In genomic region chr2:48715042-48715899, GRCh38 we compare ENCODE assay signal across 13 cellular contexts. TPM values are rescaled to one million over a fixed set of nuclear protein-coding genes. Genes with fewer than 3 reads are reported as not detected.
DNase-seq lines count a peak whose midpoint lies in the region; ATAC-seq, FAIRE-seq and TF ChIP-seq lines count a peak whose summit lies in the region.
"Had no signal": no experiment of that assay in that cellular context is flagged by ENCODE, and none has a peak within 500 bp of the region (broad histone marks: within the 10 kb centered on the region; RNA-seq: fewer than 3 reads in every experiment).

No MANE protein-coding gene starts in this region.

- CTCF ChIA-PET in IMR-90 (lab: Yijun Ruan, JAX): interaction anchor here (0.5 to 1.3 kb wide), 3 partner anchors 134 to 231 kb away, joined by 3 to 4 read pairs (median 4); no protein-coding TSS in a partner anchor

- intact Hi-C loops in IMR-90 (cut with micrococcal nuclease) (loop anchor here (2.0 to 10.0 kb wide), 3 partner anchors 114 to 230 kb away; no protein-coding TSS in a partner anchor), adrenal gland (cut with DNase I) (no loop called here)

- H3K4me3 ChIP-seq in IMR-90 (ENCODE audit: insufficient read depth, low read depth, low read length) (no peak overlapping the region), adrenal gland (no peak overlapping the region), small intestine (ENCODE audit: low read depth in 1 of 2, low read length in 2 of 2) (no peak overlapping the region)

- H3K9me3 ChIP-seq in IMR-90 (ENCODE audit: control insufficient read depth, insufficient read depth, low read length) (no peaks in the 10 kb centered on the region), adrenal gland (replicated peaks in 1 of 3) (no peaks in the 10 kb centered on the region), small intestine (ENCODE audit: control insufficient read depth, low read depth) (no peaks in the 10 kb centered on the region)

- no peak for TF ChIP-seq POLR2A in IMR-90 (IDR thresholded peaks at IDR 0.05; ENCODE audit: low read depth, low read length)
- no peak for TF ChIP-seq POLR2A in adrenal gland (IDR thresholded peaks at IDR 0.05)

- peak overlapping the region; percentile 99 for H2BK20ac ChIP-seq in IMR-90 (ENCODE audit: low read depth, low read length)

- FAIRE-seq in small intestine (lab: Jason Lieb, UNC): no peak
- FAIRE-seq in RCC 7860 (lab: Jason Lieb, UNC): no peak

- H2AK5ac ChIP-seq in IMR-90 (ENCODE audit: low read depth, low read length): peak overlapping the region; percentile 67

- H3K4ac ChIP-seq in IMR-90 (ENCODE audit: low read depth, low read length): peak overlapping the region; percentile 96

- in situ Hi-C loops in IMR-90 (cut with MboI; ENCODE audit: low sequenced_read_pairs): loop anchor here (10.0 kb wide), 1 partner anchor 140 kb away; no protein-coding TSS in a partner anchor

- DNase-seq in IMR-90 (peak; percentile 96), adrenal gland (peak in 6 of 7 donors; percentile 14 to 49 (median 20)), glomerular visceral epithelial cell (ENCODE audit: extremely low spot score) (peak; percentile 1), small intestine (peak; percentile 47), RCC 7860 (ENCODE audit: low spot score) (no peak), NCI-H128 (lab: John Stamatoyannopoulos, UW; ENCODE audit: unreplicated experiment) (no peak)
- no peak for DNase-seq in activated CD4-positive, CD25-positive, alpha-beta regulatory T cell (lab: John Stamatoyannopoulos, UW)
- DNase-seq: activated CD4-positive, alpha-beta T cell treated with anti-CD3 and anti-CD28 coated beads for 36 hours; activated gamma-delta T cell; NCI-H2227 treated with DMSO at 0.1 percent for 48 hours; nucleus accumbens; stimulated activated CD4-positive, alpha-beta T cell treated with anti-CD3 and anti-CD28 coated beads, Interleukin-2, amount 100 ng/mL, for 48 hours had no signal

- H4K91ac ChIP-seq in IMR-90 (ENCODE audit: insufficient read depth, low read depth, low read length): peak overlapping the region; percentile 96

- peak overlapping the region; percentile 99 for H3K14ac ChIP-seq in IMR-90 (replicated peaks; ENCODE audit: low read depth, low read length)

- peak overlapping the region; percentile 100 for H4K5ac ChIP-seq in IMR-90 (ENCODE audit: low read depth, low read length)

- H3K27me3 ChIP-seq in IMR-90 (ENCODE audit: control insufficient read depth, insufficient read depth, low read length) (no peaks in the 10 kb centered on the region), adrenal gland (no peaks in the 10 kb centered on the region), small intestine (ENCODE audit: control insufficient read depth in 2 of 2, insufficient read depth in 2 of 2, low read length in 2 of 2) (no peaks in the 10 kb centered on the region)

- H3K4me1 ChIP-seq in IMR-90 (ENCODE audit: control insufficient read depth, insufficient read depth, low read length) (peaks cover 26% of the 10 kb centered on the region), adrenal gland (replicated peaks in 1 of 2) (no peaks in the 10 kb centered on the region), small intestine (ENCODE audit: control insufficient read depth in 2 of 2, insufficient read depth in 1 of 2, low read depth in 1 of 2, low read length in 1 of 2) (peaks cover 0 to 2% of the 10 kb centered on the region in 2 donors)

- H4K8ac ChIP-seq in IMR-90 (ENCODE audit: low read depth in 2 of 2, low read length in 2 of 2): peak overlapping the region; percentile 77 to 96

- peak overlapping the region; percentile 75 for H3K9ac ChIP-seq in IMR-90 (ENCODE audit: low read depth, low read length)

- TF ChIP-seq CTCF in IMR-90 (conservative IDR thresholded peaks at IDR 0.05; ENCODE audit: low read depth, low read length): no peak
- no peak for TF ChIP-seq CTCF in adrenal gland (IDR thresholded peaks at IDR 0.05)

- H3K56ac ChIP-seq in IMR-90 (ENCODE audit: extremely low read depth, insufficient read depth, low read length): peak overlapping the region; percentile 91

- POLR2A ChIA-PET in IMR-90 (lab: Charles Lee; ENCODE audit: unreplicated experiment): interaction anchor here (1.1 kb wide), 1 partner anchor 138 kb away, joined by 3 read pairs; no protein-coding TSS in a partner anchor

- H3K23ac ChIP-seq in IMR-90 (ENCODE audit: low read depth, low read length): peak overlapping the region; percentile 98

- dilution Hi-C loops in IMR-90 (cut with HindIII; ENCODE audit: low sequenced_read_pairs, unreplicated experiment): no loop called here

- 20% methylated on average over 2 of the region's 7 CpGs; no CpG with 5 or more reads in 1 of the 2 experiments for WGBS in IMR-90 (ENCODE audit: extremely low coverage in 2 of 2, insufficient read length in 1 of 2), 2 experiments
- 71 to 83% (median 72%) methylated on average over 7 of the region's 7 CpGs for WGBS in adrenal gland, 4 donors
- WGBS in small intestine, 3 donors: 32 to 50% (median 38%) methylated on average over 7 of the region's 7 CpGs

- no TSS peak for BruUV-seq in IMR-90 (replicated peaks; lab: Mats Ljungman, UMichigan)

- H4K20me1 ChIP-seq in IMR-90 (ENCODE audit: insufficient read depth, low read length): no peaks in the 10 kb centered on the region

- H3K36me3 ChIP-seq in IMR-90 (ENCODE audit: control insufficient read depth, insufficient read depth, low read length) (no peaks in the 10 kb centered on the region), adrenal gland (replicated peaks in 1 of 2) (no peaks in the 10 kb centered on the region), small intestine (ENCODE audit: control insufficient read depth in 2 of 2, insufficient read depth in 2 of 2, low read length in 2 of 2) (no peaks in the 10 kb centered on the region)

- no peak for TF ChIP-seq RAD21 in IMR-90 (IDR thresholded peaks at IDR 0.05; ENCODE audit: low read length)

- H2BK5ac ChIP-seq in IMR-90 (ENCODE audit: low read depth, low read length, poor library complexity, severe bottlenecking): peak overlapping the region; percentile 97

- H3K18ac ChIP-seq in IMR-90 (ENCODE audit: low read depth, low read length): peak overlapping the region; percentile 100

- H2AK9ac ChIP-seq in IMR-90 (replicated peaks; ENCODE audit: low read depth, low read length, poor library complexity): peak overlapping the region; percentile 21

- peak overlapping the region; percentile 91; the same call in 2 of the 3 replicates for H2BK15ac ChIP-seq in IMR-90 (ENCODE audit: low read depth, low read length)

- peak overlapping the region; percentile 63 for H2AFZ ChIP-seq in IMR-90 (replicated peaks; ENCODE audit: low read length, poor library complexity)

- H3K27ac ChIP-seq in IMR-90 (ENCODE audit: insufficient read depth, low read length) (peak overlapping the region; percentile 94), adrenal gland (no peak overlapping the region), small intestine (ENCODE audit: low read depth in 1 of 2, low read length in 1 of 2) (no peak overlapping the region)

- H3K79me1 ChIP-seq in IMR-90 (ENCODE audit: low read depth in 1 of 2, low read length in 2 of 2): no peaks in the 10 kb centered on the region

- peak; percentile 33 for ATAC-seq in IMR-90 (ENCODE audit: low read depth)
- ATAC-seq: activated CD4-positive, alpha-beta T cell treated with anti-CD3 and anti-CD28 coated beads for 36 hours had no signal

- H2BK120ac ChIP-seq in IMR-90 (ENCODE audit: low read depth, low read length): peak overlapping the region; percentile 99

- peak overlapping the region; percentile 50 for H3K4me2 ChIP-seq in IMR-90 (ENCODE audit: low read depth, low read length)

- H3K9me1 ChIP-seq in IMR-90 (ENCODE audit: insufficient read depth, low read length): peaks cover 17% of the 10 kb centered on the region

TF ChIP-seq in IMR-90, 13 proteins besides CTCF, POLR2A, EP300 and RAD21 (continues in another document):
- TF ChIP-seq CHD1 (IDR thresholded peaks at IDR 0.05; ENCODE audit: low read depth, low read length) (no peak), MXI1 (IDR thresholded peaks at IDR 0.05; ENCODE audit: borderline replicate concordance, low read depth, low read length) (no peak), CEBPB (IDR thresholded peaks at IDR 0.05; ENCODE audit: low read depth, low read length) (no peak), MAZ (IDR thresholded peaks at IDR 0.05; ENCODE audit: borderline replicate concordance, low read depth, low read length) (no peak), RCOR1 (IDR thresholded peaks at IDR 0.05; ENCODE audit: insufficient replicate concordance, low read length) (no peak), NFE2L2 (IDR thresholded peaks at IDR 0.05; ENCODE audit: low read depth, low read length) (no peak), SMC3 (IDR thresholded peaks at IDR 0.05; ENCODE audit: low read depth, low read length) (no peak), FOS (IDR thresholded peaks at IDR 0.05; ENCODE audit: low read depth, low read length) (peak; percentile 40; the same call in 1 of the 2 replicates), USF2 (IDR thresholded peaks at IDR 0.05; ENCODE audit: low read depth, low read length) (peak; percentile 41; the same call in 1 of the 2 replicates), RFX5 (IDR thresholded peaks at IDR 0.05; ENCODE audit: low read depth, low read length) (no peak), BHLHE40 (IDR thresholded peaks at IDR 0.05; ENCODE audit: low read depth, low read length) (peak; percentile 88)
- TF ChIP-seq, protein P1, sequence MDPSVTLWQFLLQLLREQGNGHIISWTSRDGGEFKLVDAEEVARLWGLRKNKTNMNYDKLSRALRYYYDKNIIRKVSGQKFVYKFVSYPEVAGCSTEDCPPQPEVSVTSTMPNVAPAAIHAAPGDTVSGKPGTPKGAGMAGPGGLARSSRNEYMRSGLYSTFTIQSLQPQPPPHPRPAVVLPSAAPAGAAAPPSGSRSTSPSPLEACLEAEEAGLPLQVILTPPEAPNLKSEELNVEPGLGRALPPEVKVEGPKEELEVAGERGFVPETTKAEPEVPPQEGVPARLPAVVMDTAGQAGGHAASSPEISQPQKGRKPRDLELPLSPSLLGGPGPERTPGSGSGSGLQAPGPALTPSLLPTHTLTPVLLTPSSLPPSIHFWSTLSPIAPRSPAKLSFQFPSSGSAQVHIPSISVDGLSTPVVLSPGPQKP (IDR thresholded peaks at IDR 0.05; ENCODE audit: borderline replicate concordance, low read depth, low read length): no peak

RNA-seq across cellular contexts. Expression of gene LHCGR, which starts 40.3 kb away (rescaled TPM):
- total RNA-seq in IMR-90 (2012; rRNA removed) (under 0.01 and 0.18 TPM in 2 replicates), adrenal gland (1 to 10 TPM in 2 of 8 donors, under 1 TPM in 3, not detected in 3; 0.14 to 1.7 (median 0.65) TPM)
- polyA plus RNA-seq in IMR-90 (2012; rRNA removed) (0.03 and 0.10 TPM in 2 replicates), adrenal gland (1 to 10 TPM in 2 of 3 donors, under 1 TPM in 1; 0.74 to 4.3 (median 2.4) TPM), small intestine (not detected)
- 0.01 TPM in 1 of 2 replicates, not detected in the other for polyA plus RNA-seq in IMR-90 (2012; cell fraction: cytosol; rRNA removed)
- 0.45 and 0.62 TPM in 2 replicates for polyA plus RNA-seq in IMR-90 (2012; cell fraction: nucleus; rRNA removed; ENCODE audit: low replicate concordance)
- total RNA-seq: activated CD4-positive, alpha-beta T cell treated with anti-CD3 and anti-CD28 coated beads for 36 hours; dermis microvascular lymphatic vessel endothelial cell had no signal

Comparison
In these comparisons a context has a peak if more than half of its experiments do, and no peak if none do; other contexts are left out.
1. DNase-seq: peak in IMR-90 (single experiment), adrenal gland (6 of 7), glomerular visceral epithelial cell (single experiment) and small intestine (single experiment); none in RCC 7860 (single experiment), activated CD4-positive, CD25-positive, alpha-beta regulatory T cell (0 of 4) and NCI-H128 (single experiment).